ENCODE assay signal across 11 cellular contexts in the genomic region with DNA sequence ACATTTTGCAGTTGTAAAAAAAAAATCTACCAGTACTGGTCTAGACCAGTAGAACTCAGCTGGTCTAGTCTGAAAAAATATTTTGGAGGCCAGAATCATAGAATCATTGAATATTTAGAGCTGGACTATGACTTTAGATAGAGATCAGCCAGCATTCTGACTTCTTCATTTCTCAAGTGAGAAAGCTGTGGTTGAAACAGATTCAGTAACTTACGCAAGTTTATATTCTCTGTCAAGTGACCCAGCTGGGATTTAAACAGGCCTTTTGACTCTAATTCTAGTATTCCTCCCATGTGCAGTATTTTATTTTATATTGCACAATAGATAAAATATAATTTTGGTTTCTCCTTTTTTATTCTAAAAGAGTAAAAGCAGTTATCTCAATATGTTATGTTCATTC. TPM values are rescaled to one million over a fixed set of nuclear protein-coding genes. Genes with fewer than 3 reads are reported as not detected.
DNase-seq lines count a peak whose midpoint lies in the region; ATAC-seq and TF ChIP-seq lines count a peak whose summit lies in the region.
"Had no signal": no experiment of that assay in that cellular context is flagged by ENCODE, and none has a peak within 500 bp of the region (broad histone marks: within the 10 kb centered on the region; RNA-seq: fewer than 3 reads in every experiment).

No MANE protein-coding gene starts in this region.

- DNase-seq in BJ (ENCODE audit: low read depth) (peak; percentile 37), adipocyte (ENCODE audit: low read depth) (peak; percentile 77), D341Med (ENCODE audit: low spot score) (no peak), pons (ENCODE audit: low spot score) (no peak)
- DNase-seq in activated CD4-positive, alpha-beta T cell treated with anti-CD3 and anti-CD28 coated beads for 48 hours = no peak
- DNase-seq: activated gamma-delta T cell treated with Interleukin-2 at 50 U/mL for 16 hours, NCI-H1436 treated with DMSO at 0.1 percent for 48 hours had no signal

- ATAC-seq in GM21529 (IDR thresholded peaks at IDR 0.05; ENCODE audit: unreplicated experiment) = peak; percentile 51
- no peak for ATAC-seq in GM19455 (IDR thresholded peaks at IDR 0.05; ENCODE audit: unreplicated experiment)

- CTCF ChIA-PET in BJ (lab: Yijun Ruan, JAX) = interaction anchor here (0.9 to 1.5 kb wide), 3 partner anchors 9 to 37 kb away, joined by 3 to 4 read pairs (median 3); no protein-coding TSS in a partner anchor

- H3K4me1 ChIP-seq in adipocyte (ENCODE audit: control insufficient read depth, insufficient read depth, low read length) (peaks cover 82% of the 10 kb centered on the region), parathyroid adenoma (peaks cover 49% of the 10 kb centered on the region)

- H3K27me3 ChIP-seq in BJ (ENCODE audit: control insufficient read depth, insufficient read depth, low read length) (no peaks in the 10 kb centered on the region), adipocyte (replicated peaks; ENCODE audit: control insufficient read depth, insufficient read depth, low read length) (no peaks in the 10 kb centered on the region), parathyroid adenoma (ENCODE audit: control insufficient read depth, insufficient read depth, low read length) (no peaks in the 10 kb centered on the region)

- H3K79me2 ChIP-seq in parathyroid adenoma = peaks cover 64% of the 10 kb centered on the region

- POLR2A ChIA-PET in BJ (lab: Charles Lee) = interaction anchor here (0.5 kb wide), 1 partner anchor 90 kb away, joined by 3 read pairs; no protein-coding TSS in a partner anchor

- no peak overlapping the region for H2AFZ ChIP-seq in parathyroid adenoma

- H3K9ac ChIP-seq in adipocyte (ENCODE audit: low read length) (peak overlapping the region; percentile 75), parathyroid adenoma (no peak overlapping the region)

- TF ChIP-seq CTCF in BJ (IDR thresholded peaks at IDR 0.05; ENCODE audit: insufficient read depth, low read depth, low read length) (no peak), parathyroid adenoma (IDR thresholded peaks at IDR 0.05) (no peak)

- H3K4me3 ChIP-seq in BJ (ENCODE audit: low read depth, low read length) (no peak overlapping the region), adipocyte (ENCODE audit: low read length) (peak overlapping the region; percentile 52), parathyroid adenoma (ENCODE audit: low read depth, low read length) (no peak overlapping the region)

- H3K36me3 ChIP-seq in BJ (ENCODE audit: control insufficient read depth, insufficient read depth, low read length) (peaks cover 3% of the 10 kb centered on the region), adipocyte (ENCODE audit: control insufficient read depth, insufficient read depth, low read length, severe bottlenecking) (peaks cover 25% of the 10 kb centered on the region), parathyroid adenoma (ENCODE audit: control insufficient read depth, insufficient read depth, low read length) (no peaks in the 10 kb centered on the region)

- no peak overlapping the region for H3K27ac ChIP-seq in parathyroid adenoma
- H3K27ac ChIP-seq: HL-60 had no signal

- no peaks in the 10 kb centered on the region for H3K9me3 ChIP-seq in adipocyte (ENCODE audit: control insufficient read depth, low read length)
- no peaks in the 10 kb centered on the region for H3K9me3 ChIP-seq in parathyroid adenoma (ENCODE audit: control insufficient read depth, low read length)

- peak overlapping the region; percentile 5 for H3K4me2 ChIP-seq in parathyroid adenoma (ENCODE audit: low read length)

RNA-seq across cellular contexts. Expression of a gene that starts 4.9 kb away (rescaled TPM):
- 44.8 and 49.6 TPM in 2 replicates for polyA plus RNA-seq in BJ (2011; rRNA removed)
- polyA minus RNA-seq in BJ (2011; rRNA and poly(A)+ RNA removed) = 49.7 and 78.4 TPM in 2 replicates

Comparison
In these comparisons a context has a peak if more than half of its experiments do, and no peak if none do; other contexts are left out.
1. DNase-seq: peak in BJ (single experiment) and adipocyte (single experiment); none in activated CD4-positive, alpha-beta T cell treated with anti-CD3 and anti-CD28 coated beads for 48 hours (single experiment), D341Med (single experiment) and pons (single experiment).